In the genomic region with DNA sequence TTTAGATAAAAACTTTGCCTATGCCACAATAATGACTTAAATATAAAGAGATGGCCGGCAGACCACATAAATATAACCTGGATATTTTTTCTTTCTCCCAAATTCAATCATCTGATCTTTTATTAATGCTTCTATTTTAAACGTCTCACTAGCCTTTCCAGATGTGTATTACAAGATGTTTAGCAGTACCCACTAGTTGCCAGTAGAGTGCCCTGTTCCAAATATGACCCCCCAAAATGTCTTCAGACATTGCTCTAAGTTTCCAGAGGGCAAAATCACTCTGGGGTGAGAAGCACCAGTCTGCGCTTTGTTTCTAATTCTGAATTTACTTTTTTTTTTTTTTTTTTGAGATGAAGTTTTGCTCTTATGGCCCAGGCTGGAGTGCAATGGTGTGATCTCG, we compare ENCODE assay signal across 26 cellular contexts.
DNase-seq lines count a peak whose midpoint lies in the region; ATAC-seq, FAIRE-seq and TF ChIP-seq lines count a peak whose summit lies in the region.
"Had no signal": no experiment of that assay in that cellular context is flagged by ENCODE, and none has a peak within 500 bp of the region (broad histone marks: within the 10 kb centered on the region; RNA-seq: fewer than 3 reads in every experiment).

No MANE protein-coding gene starts in this region.

- no peak overlapping the region for H4K91ac ChIP-seq in neuronal stem cell (ENCODE audit: low read depth, low read length, poor library complexity)

- H3K27ac Mint-ChIP-seq in activated CD8-positive, alpha-beta T cell treated with anti-CD3 and anti-CD28 coated beads for 36 hours = no peak overlapping the region
- H3K27ac Mint-ChIP-seq in activated CD8-positive, alpha-beta T cell treated with anti-CD3 and anti-CD28 coated beads, Interleukin-2, amount 10 ng/mL, durations not matched to agents 7 days and 5 days = no peak overlapping the region
- no peak overlapping the region for H3K27ac Mint-ChIP-seq in chondrocyte (ENCODE audit: unreplicated experiment)
- H3K27ac Mint-ChIP-seq: activated CD4-positive, alpha-beta memory T cell treated with anti-CD3 and anti-CD28 coated beads, Interleukin-2, amount 10 ng/mL, durations not matched to agents 7 days and 5 days; naive thymus-derived CD4-positive, alpha-beta T cell had no signal

- no peak overlapping the region for H4K8ac ChIP-seq in neuronal stem cell (ENCODE audit: low read depth, low read length)

- H3K4ac ChIP-seq in neuronal stem cell (ENCODE audit: low read length) = no peak overlapping the region

- no peaks in the 10 kb centered on the region for H3K79me2 ChIP-seq in Loucy (ENCODE audit: insufficient read depth, low read length)

- no peaks in the 10 kb centered on the region for H3K9me2 ChIP-seq in Loucy (replicated peaks; ENCODE audit: low read depth, low read length)

- H3K9me3 Mint-ChIP-seq in activated CD8-positive, alpha-beta T cell treated with anti-CD3 and anti-CD28 coated beads for 36 hours = no peaks in the 10 kb centered on the region
- H3K9me3 Mint-ChIP-seq in activated CD8-positive, alpha-beta T cell treated with anti-CD3 and anti-CD28 coated beads, Interleukin-2, amount 10 ng/mL, durations not matched to agents 7 days and 5 days (ENCODE audit: insufficient read depth) = no peaks in the 10 kb centered on the region
- no peaks in the 10 kb centered on the region for H3K9me3 Mint-ChIP-seq in chondrocyte (ENCODE audit: low read depth)
- H3K9me3 Mint-ChIP-seq: activated CD4-positive, alpha-beta memory T cell treated with anti-CD3 and anti-CD28 coated beads, Interleukin-2, amount 10 ng/mL, durations not matched to agents 7 days and 5 days had no signal

- peak; percentile 12 for TF ChIP-seq CTCF in activated CD8-positive, alpha-beta T cell treated with anti-CD3 and anti-CD28 coated beads for 36 hours (IDR thresholded peaks at IDR 0.05)
- TF ChIP-seq CTCF in Loucy (conservative IDR thresholded peaks at IDR 0.05; ENCODE audit: low read length) = peak; percentile 39
- peak; percentile 35 for TF ChIP-seq CTCF in chondrocyte (IDR thresholded peaks at IDR 0.05)

- H3K4me2 ChIP-seq in Loucy (ENCODE audit: low read depth, low read length, poor library complexity, severe bottlenecking) = no peak overlapping the region
- no peak overlapping the region for H3K4me2 ChIP-seq in neuronal stem cell (ENCODE audit: insufficient read depth, low read length, poor library complexity, severe bottlenecking)

- POLR2A ChIA-PET in activated CD8-positive, alpha-beta T cell treated with anti-CD3 and anti-CD28 coated beads for 36 hours (lab: Charles Lee) = no interaction called here
- POLR2A ChIA-PET in activated CD8-positive, alpha-beta T cell treated with anti-CD3 and anti-CD28 coated beads, Interleukin-2, amount 10 ng/mL, durations not matched to agents 7 days and 5 days (lab: Charles Lee) = interaction anchor here (0.6 kb wide), 1 partner anchor 9 kb away, joined by 3 read pairs; no protein-coding TSS in a partner anchor

- CTCF ChIA-PET in activated CD8-positive, alpha-beta T cell treated with anti-CD3 and anti-CD28 coated beads for 36 hours (lab: Charles Lee) = interaction anchor here (0.6 kb wide), 1 partner anchor 123 kb away, joined by 3 read pairs; no protein-coding TSS in a partner anchor
- CTCF ChIA-PET in activated CD8-positive, alpha-beta T cell treated with anti-CD3 and anti-CD28 coated beads, Interleukin-2, amount 10 ng/mL, durations not matched to agents 7 days and 5 days (lab: Charles Lee) = interaction anchor here (1.5 kb wide), 1 partner anchor 25 kb away, joined by 3 read pairs; no protein-coding TSS in a partner anchor

- no peak overlapping the region for H2BK15ac ChIP-seq in neuronal stem cell (ENCODE audit: low read length)

- no peaks in the 10 kb centered on the region for H3F3A ChIP-seq in Loucy (ENCODE audit: low read depth)

- no peak overlapping the region for H3K14ac ChIP-seq in neuronal stem cell (ENCODE audit: low read length)

- peaks cover 5% of the 10 kb centered on the region for H3K4me1 Mint-ChIP-seq in activated CD8-positive, alpha-beta T cell treated with anti-CD3 and anti-CD28 coated beads for 36 hours (ENCODE audit: low read depth)
- no peaks in the 10 kb centered on the region for H3K4me1 Mint-ChIP-seq in activated CD8-positive, alpha-beta T cell treated with anti-CD3 and anti-CD28 coated beads, Interleukin-2, amount 10 ng/mL, durations not matched to agents 7 days and 5 days (ENCODE audit: low read depth)
- H3K4me1 Mint-ChIP-seq in chondrocyte (ENCODE audit: low read depth) = no peaks in the 10 kb centered on the region

- H3K27ac ChIP-seq in neuronal stem cell (replicated peaks; ENCODE audit: low read length) = no peak overlapping the region
- H3K27ac ChIP-seq: ovary, Peyer's patch, right lobe of liver, SK-N-MC had no signal

- H3K18ac ChIP-seq in neuronal stem cell (ENCODE audit: low read length) = no peak overlapping the region

- peaks cover 6% of the 10 kb centered on the region for H3K27me3 Mint-ChIP-seq in activated CD8-positive, alpha-beta T cell treated with anti-CD3 and anti-CD28 coated beads for 36 hours
- peaks cover 12% of the 10 kb centered on the region for H3K27me3 Mint-ChIP-seq in activated CD8-positive, alpha-beta T cell treated with anti-CD3 and anti-CD28 coated beads, Interleukin-2, amount 10 ng/mL, durations not matched to agents 7 days and 5 days (ENCODE audit: low read depth)
- H3K27me3 Mint-ChIP-seq in chondrocyte (ENCODE audit: low read depth) = no peaks in the 10 kb centered on the region

- WGBS in neuronal stem cell (ENCODE audit: extremely low coverage in 2 of 2, insufficient read length in 2 of 2, insufficient replicate concordance in 1 of 2), 2 donors = no CpG with 5 or more reads among the region's 4 CpGs

- no peak overlapping the region for H2BK5ac ChIP-seq in neuronal stem cell (ENCODE audit: low read length)

- no peak overlapping the region for H2AK5ac ChIP-seq in neuronal stem cell (ENCODE audit: low read depth, low read length)

- no peak for FAIRE-seq in GM19239 (lab: Jason Lieb, UNC)
- FAIRE-seq: urothelium cell line had no signal

- no peak overlapping the region for H3K4me3 Mint-ChIP-seq in activated CD8-positive, alpha-beta T cell treated with anti-CD3 and anti-CD28 coated beads for 36 hours
- no peak overlapping the region for H3K4me3 Mint-ChIP-seq in activated CD8-positive, alpha-beta T cell treated with anti-CD3 and anti-CD28 coated beads, Interleukin-2, amount 10 ng/mL, durations not matched to agents 7 days and 5 days
- no peak overlapping the region for H3K4me3 Mint-ChIP-seq in chondrocyte (ENCODE audit: unreplicated experiment)
- H3K4me3 Mint-ChIP-seq: activated CD4-positive, alpha-beta memory T cell treated with anti-CD3 and anti-CD28 coated beads, Interleukin-2, amount 10 ng/mL, durations not matched to agents 7 days and 5 days; naive thymus-derived CD4-positive, alpha-beta T cell had no signal

- ATAC-seq in activated CD8-positive, alpha-beta T cell treated with anti-CD3 and anti-CD28 coated beads for 36 hours = no peak
- no peak for ATAC-seq in activated CD8-positive, alpha-beta T cell treated with anti-CD3 and anti-CD28 coated beads, Interleukin-2, amount 10 ng/mL, durations not matched to agents 7 days and 5 days
- no peak for ATAC-seq in HG02981 (IDR thresholded peaks at IDR 0.05; ENCODE audit: unreplicated experiment)
- ATAC-seq: esophagus mucosa; naive thymus-derived CD4-positive, alpha-beta T cell; right lobe of liver had no signal

- H4K20me1 ChIP-seq in Loucy (ENCODE audit: insufficient read depth, low read length, poor library complexity, severe bottlenecking) = no peaks in the 10 kb centered on the region

- no peaks in the 10 kb centered on the region for H3K36me3 Mint-ChIP-seq in activated CD8-positive, alpha-beta T cell treated with anti-CD3 and anti-CD28 coated beads for 36 hours (ENCODE audit: low read depth)
- no peaks in the 10 kb centered on the region for H3K36me3 Mint-ChIP-seq in activated CD8-positive, alpha-beta T cell treated with anti-CD3 and anti-CD28 coated beads, Interleukin-2, amount 10 ng/mL, durations not matched to agents 7 days and 5 days (ENCODE audit: low read depth)
- H3K36me3 Mint-ChIP-seq in chondrocyte (ENCODE audit: low read depth) = no peaks in the 10 kb centered on the region

- no peak overlapping the region for H2BK12ac ChIP-seq in neuronal stem cell (ENCODE audit: low read length)

- H2AFZ ChIP-seq in Loucy (ENCODE audit: low read length) (no peak overlapping the region), neuronal stem cell (ENCODE audit: low read length) (no peak overlapping the region)

- H3K4me1 ChIP-seq in Loucy (ENCODE audit: insufficient read depth, low read length, poor library complexity, severe bottlenecking) (no peaks in the 10 kb centered on the region), neuronal stem cell (ENCODE audit: control insufficient read depth in 2 of 2, insufficient read depth in 1 of 2, low read depth in 1 of 2, low read length in 2 of 2) (peaks cover 0 to 4% of the 10 kb centered on the region in 2 donors)
- H3K4me1 ChIP-seq: Peyer's patch, right lobe of liver had no signal

- no peak overlapping the region for H2BK120ac ChIP-seq in neuronal stem cell (ENCODE audit: low read depth, low read length)

- H3K27me3 ChIP-seq in Loucy (ENCODE audit: insufficient read depth, low read length, poor library complexity, severe bottlenecking) (no peaks in the 10 kb centered on the region), neuronal stem cell (ENCODE audit: control insufficient read depth in 3 of 3, insufficient read depth in 3 of 3, low read depth in 1 of 3, low read length in 3 of 3) (no peaks in the 10 kb centered on the region)
- H3K27me3 ChIP-seq: ovary, Peyer's patch, right lobe of liver had no signal

- intact Hi-C loops in activated CD8-positive, alpha-beta T cell treated with anti-CD3 and anti-CD28 coated beads for 36 hours (cut with micrococcal nuclease) = no loop called here

- DNase-seq in activated CD8-positive, alpha-beta T cell treated with anti-CD3 and anti-CD28 coated beads for 36 hours = no peak
- no peak for DNase-seq in activated CD8-positive, alpha-beta T cell treated with anti-CD3 and anti-CD28 coated beads, Interleukin-2, amount 10 ng/mL, durations not matched to agents 7 days and 5 days
- no peak for DNase-seq in chondrocyte (ENCODE audit: low spot score)
- DNase-seq in neuronal stem cell (ENCODE audit: low spot score) = no peak
- no peak for DNase-seq in GM19239 (ENCODE audit: insufficient read length, low spot score)
- DNase-seq in NCI-H1105 (lab: John Stamatoyannopoulos, UW) = no peak
- DNase-seq: activated CD4-positive, alpha-beta memory T cell treated with anti-CD3 and anti-CD28 coated beads, Interleukin-2, amount 10 ng/mL, durations not matched to agents 7 days and 5 days; activated naive CD4-positive, alpha-beta T cell treated with Interleukin-2 at 50 U/mL for 16 hours; activated T-cell treated with anti-CD3 and anti-CD28 coated beads, Interleukin-2, amount 50 U/mL, for 1 hour; anterior cingulate cortex; C1 segment of cervical spinal cord; central memory CD4-positive, alpha-beta T cell; effector CD4-positive, alpha-beta T cell; MM.1S; naive thymus-derived CD4-positive, alpha-beta T cell; NCI-H1930; NCI-H2227 treated with DMSO at 0.1 percent for 48 hours; NCI-H748 treated with DMSO at 0.1 percent for 48 hours; ovary; Peyer's patch; right lobe of liver had no signal

- H3K23ac ChIP-seq in neuronal stem cell (ENCODE audit: low read depth, low read length, poor library complexity) = no peak overlapping the region

- H3K9me3 ChIP-seq in Loucy (ENCODE audit: insufficient read depth, low read depth, low read length) = no peaks in the 10 kb centered on the region
- H3K9me3 ChIP-seq in neuronal stem cell (replicated peaks in 1 of 2; ENCODE audit: control insufficient read depth in 2 of 2, insufficient read depth in 1 of 2, low read depth in 1 of 2, low read length in 2 of 2) = no peaks in the 10 kb centered on the region
- H3K9me3 ChIP-seq: ovary, Peyer's patch, right lobe of liver had no signal

- H3K9ac ChIP-seq in Loucy (ENCODE audit: low read depth, low read length, poor library complexity, severe bottlenecking) (no peak overlapping the region), neuronal stem cell (ENCODE audit: low read depth, low read length, poor library complexity) (no peak overlapping the region)

- H3K4me3 ChIP-seq in Loucy (ENCODE audit: low read length, poor library complexity, severe bottlenecking) = no peak overlapping the region
- no peak overlapping the region for H3K4me3 ChIP-seq in neuronal stem cell (ENCODE audit: low read length in 2 of 2)
- H3K4me3 ChIP-seq: ovary, Peyer's patch, right lobe of liver, SK-N-MC had no signal

- H3K79me1 ChIP-seq in neuronal stem cell (ENCODE audit: low read depth, low read length) = no peaks in the 10 kb centered on the region

- H3K36me3 ChIP-seq in Loucy (ENCODE audit: insufficient read depth, low read length) (no peaks in the 10 kb centered on the region), neuronal stem cell (replicated peaks in 1 of 2; ENCODE audit: control insufficient read depth in 2 of 2, insufficient read depth in 2 of 2, low read length in 2 of 2) (no peaks in the 10 kb centered on the region)
- H3K36me3 ChIP-seq: ovary, Peyer's patch, right lobe of liver had no signal
